In genomic region chr1:94106716-94107115, GRCh38 we compare ENCODE assay signal across 20 cellular contexts. TPM values are rescaled to one million over a fixed set of nuclear protein-coding genes. Genes with fewer than 3 reads are reported as not detected.
A peak's percentile ranks its signal among the peaks of the same experiment; 100 is the strongest.
DNase-seq lines count a peak whose midpoint lies in the region; ATAC-seq lines count a peak whose summit lies in the region.
"Had no signal": no experiment of that assay in that cellular context is flagged by ENCODE, and none has a peak within 500 bp of the region (broad histone marks: within the 10 kb centered on the region; RNA-seq: fewer than 3 reads in every experiment).

No MANE protein-coding gene starts in this region.

- DNase-seq in ACHN, result peak; percentile 50
- peak; percentile 77 for DNase-seq in HK-2 (ENCODE audit: unreplicated experiment)
- peak; percentile 46 for DNase-seq in amniotic epithelial cell (ENCODE audit: low read depth)
- DNase-seq in mesenteric fat pad (ENCODE audit: low spot score), result peak; percentile 80
- no peak for DNase-seq in DMS53 (lab: John Stamatoyannopoulos, UW)
- no peak for DNase-seq in activated effector memory CD4-positive, alpha-beta T cell treated with anti-CD3 and anti-CD28 coated beads, Interleukin-2, amount 50 U/mL, for 16 hours
- DNase-seq: activated CD4-positive, alpha-beta T cell treated with anti-CD3 and anti-CD28 coated beads for 1 hour; activated CD8-positive, alpha-beta T cell treated with anti-CD3 and anti-CD28 coated beads, Interleukin-2, amount 10 ng/mL, durations not matched to agents 7 days and 5 days; activated naive CD4-positive, alpha-beta T cell treated with Interleukin-2 at 50 U/mL for 16 hours; activated T-cell treated with anti-CD3 and anti-CD28 coated beads, Interleukin-2, amount 50 U/mL, for 1 hour; cerebellar nuclear complex; NCI-H1092; NCI-H1930; NCI-H748 treated with DMSO at 0.1 percent for 48 hours; Right ventricle myocardium superior; stimulated activated CD8-positive, alpha-beta memory T cell treated with anti-CD3 and anti-CD28 coated beads, Interleukin-4, amount 100 ng/mL, for 48 hours; substantia nigra had no signal

- in situ Hi-C loops in ACHN (cut with HindIII; ENCODE audit: low pct_ligation_motif_present, low pct_unique_long_range_greater_than_20kb, low sequenced_read_pairs), result no loop called here

- ATAC-seq in GM21381 (IDR thresholded peaks at IDR 0.05; ENCODE audit: unreplicated experiment), result no peak
- no peak for ATAC-seq in GM19397 (IDR thresholded peaks at IDR 0.05; ENCODE audit: unreplicated experiment)
- ATAC-seq: activated CD8-positive, alpha-beta T cell treated with anti-CD3 and anti-CD28 coated beads, Interleukin-2, amount 10 ng/mL, durations not matched to agents 7 days and 5 days had no signal

RNA-seq across cellular contexts. Expression of gene ABCA4, which starts 14.2 kb away (rescaled TPM):
- total RNA-seq in mesenteric fat pad, result 1.3 TPM
- total RNA-seq: activated CD8-positive, alpha-beta T cell treated with anti-CD3 and anti-CD28 coated beads, Interleukin-2, amount 10 ng/mL, durations not matched to agents 7 days and 5 days; HT-29 had no signal

Comparison
In these comparisons a context has a peak if more than half of its experiments do, and no peak if none do; other contexts are left out.
1. DNase-seq: peak in ACHN (single experiment), HK-2 (single experiment), amniotic epithelial cell (single experiment) and mesenteric fat pad (single experiment); none in DMS53 (single experiment) and activated effector memory CD4-positive, alpha-beta T cell treated with anti-CD3 and anti-CD28 coated beads, Interleukin-2, amount 50 U/mL, for 16 hours (single experiment).